In genomic region chr21:32578107-32578691, GRCh38 we compare ENCODE assay signal across 9 cellular contexts. TPM values are rescaled to one million over a fixed set of nuclear protein-coding genes. Genes with fewer than 3 reads are reported as not detected.
DNase-seq lines count a peak whose midpoint lies in the region; ATAC-seq and TF ChIP-seq lines count a peak whose summit lies in the region.
"Had no signal": no experiment of that assay in that cellular context is flagged by ENCODE, and none has a peak within 500 bp of the region (broad histone marks: within the 10 kb centered on the region; RNA-seq: fewer than 3 reads in every experiment).

No MANE protein-coding gene starts in this region.

- no peaks in the 10 kb centered on the region for H3K27me3 ChIP-seq in PC-3 (ENCODE audit: low read length)
- peaks cover 12% of the 10 kb centered on the region for H3K27me3 ChIP-seq in endodermal cell (ENCODE audit: control insufficient read depth, insufficient read depth, low read length, poor library complexity, severe bottlenecking)
- H3K27me3 ChIP-seq in upper lobe of right lung: no peaks in the 10 kb centered on the region
- H3K27me3 ChIP-seq in dorsolateral prefrontal cortex: no peaks in the 10 kb centered on the region
- H3K27me3 ChIP-seq in stomach: peaks cover 0 to 2% (median 0%) of the 10 kb centered on the region in 3 donors

- no peak overlapping the region for H3K27ac ChIP-seq in PC-3 (ENCODE audit: low read length)
- no peak overlapping the region for H3K27ac ChIP-seq in endodermal cell (ENCODE audit: low read depth, low read length)
- no peak overlapping the region for H3K27ac ChIP-seq in upper lobe of right lung
- H3K27ac ChIP-seq in dorsolateral prefrontal cortex: no peak overlapping the region
- no peak overlapping the region for H3K27ac ChIP-seq in stomach

- H3K4me1 ChIP-seq in PC-3 (ENCODE audit: insufficient read depth, low read length) (no peaks in the 10 kb centered on the region), endodermal cell (ENCODE audit: control insufficient read depth, insufficient read depth, low read length) (no peaks in the 10 kb centered on the region), upper lobe of right lung (no peaks in the 10 kb centered on the region), stomach (no peaks in the 10 kb centered on the region)

- H3K4me1 Mint-ChIP-seq in endodermal cell: no peaks in the 10 kb centered on the region

- H3K9me3 ChIP-seq in PC-3 (ENCODE audit: low read length): no peaks in the 10 kb centered on the region
- no peaks in the 10 kb centered on the region for H3K9me3 ChIP-seq in endodermal cell (ENCODE audit: control insufficient read depth, low read length)
- no peaks in the 10 kb centered on the region for H3K9me3 ChIP-seq in upper lobe of right lung
- no peaks in the 10 kb centered on the region for H3K9me3 ChIP-seq in stomach

- CTCF ChIA-PET in PC-3 (lab: Charles Lee): interaction anchor here (0.6 kb wide), 1 partner anchor 15 kb away, joined by 3 read pairs; no protein-coding TSS in a partner anchor

- no peak overlapping the region for H2AFZ ChIP-seq in PC-3 (ENCODE audit: low read length)

- H4K20me1 ChIP-seq in PC-3 (ENCODE audit: low read length): no peaks in the 10 kb centered on the region

- no peak overlapping the region for H3K27ac Mint-ChIP-seq in endodermal cell

- H3K4me3 Mint-ChIP-seq in endodermal cell: no peak overlapping the region

- peak; percentile 61 for TF ChIP-seq CTCF in PC-3 (conservative IDR thresholded peaks at IDR 0.05; ENCODE audit: low read depth, low read length)
- TF ChIP-seq CTCF in endodermal cell (conservative IDR thresholded peaks at IDR 0.05): peak; percentile 79
- TF ChIP-seq CTCF in upper lobe of right lung (IDR thresholded peaks at IDR 0.05): no peak
- no peak for TF ChIP-seq CTCF in dorsolateral prefrontal cortex (IDR thresholded peaks at IDR 0.05 in 54 of 56, conservative IDR thresholded peaks at IDR 0.05 in 2 of 56; ENCODE audit: low read depth in 1 of 56, partially characterized antibody in 56 of 56)
- TF ChIP-seq CTCF in stomach (IDR thresholded peaks at IDR 0.05): no peak

- no peaks in the 10 kb centered on the region for H3K36me3 ChIP-seq in PC-3 (ENCODE audit: low read depth, low read length)
- no peaks in the 10 kb centered on the region for H3K36me3 ChIP-seq in endodermal cell (ENCODE audit: control insufficient read depth, insufficient read depth, low read length)
- no peaks in the 10 kb centered on the region for H3K36me3 ChIP-seq in upper lobe of right lung
- H3K36me3 ChIP-seq in stomach: peaks cover 0 to 5% (median 0%) of the 10 kb centered on the region in 4 donors

- 36 to 41% methylated on average over 6 to 15 of the region's 15 CpGs for WGBS in endodermal cell (ENCODE audit: insufficient coverage in 1 of 2, insufficient read length in 1 of 2), 2 experiments
- 50 to 59% (median 52%) methylated on average over 3 to 15 of the region's 15 CpGs for WGBS in stomach, 5 donors

- no peaks in the 10 kb centered on the region for H3F3A ChIP-seq in PC-3 (ENCODE audit: low read length, unreplicated experiment)

- no peaks in the 10 kb centered on the region for H3K9me2 ChIP-seq in PC-3 (replicated peaks; ENCODE audit: low read length)

- H3K4me3 ChIP-seq in PC-3 (ENCODE audit: low read length): no peak overlapping the region
- no peak overlapping the region for H3K4me3 ChIP-seq in endodermal cell (ENCODE audit: low read length)
- H3K4me3 ChIP-seq in upper lobe of right lung: no peak overlapping the region
- H3K4me3 ChIP-seq in dorsolateral prefrontal cortex: no peak overlapping the region
- no peak overlapping the region for H3K4me3 ChIP-seq in stomach

- intact Hi-C loops in PC-3 (cut with micrococcal nuclease): no loop called here
- intact Hi-C loops in upper lobe of right lung (cut with DNase I): loop anchor here (10.0 kb wide), 1 partner anchor 173 kb away; no protein-coding TSS in a partner anchor
- intact Hi-C loops in dorsolateral prefrontal cortex (cut with DNase I): loop anchor here in 1 of 2 donors (10.0 kb wide), 1 partner anchor 303 kb away; the partner anchor contains the start of gene MIS18A
- intact Hi-C loops in stomach (cut with DNase I; ENCODE audit: low total_unique reads): no loop called here

- no peak for TF ChIP-seq POLR2A in stomach (IDR thresholded peaks at IDR 0.05)

- H3K36me3 Mint-ChIP-seq in endodermal cell (ENCODE audit: low read depth): no peaks in the 10 kb centered on the region

- H3K9ac ChIP-seq in PC-3 (ENCODE audit: low read length) (no peak overlapping the region), endodermal cell (ENCODE audit: extremely low read depth, low read length, poor library complexity, severe bottlenecking) (no peak overlapping the region)

- no peaks in the 10 kb centered on the region for H3K79me2 ChIP-seq in PC-3 (ENCODE audit: low read length)

- no TSS peak for BruUV-seq in PC-3 (replicated peaks; lab: Mats Ljungman, UMichigan)

- no peak overlapping the region for H3K4me2 ChIP-seq in PC-3 (ENCODE audit: low read length)

- no peak for TF ChIP-seq EP300 in stomach (IDR thresholded peaks at IDR 0.05)

- POLR2A ChIA-PET in PC-3 (lab: Charles Lee; ENCODE audit: unreplicated experiment): no interaction called here

- ATAC-seq in PC-3 (peak; percentile 53; the same call in 1 of the 2 replicates), upper lobe of right lung (peak; percentile 30)

- no peaks in the 10 kb centered on the region for H3K9me3 Mint-ChIP-seq in endodermal cell

- peak; percentile 39 for DNase-seq in stimulated activated CD4-positive, alpha-beta T cell treated with anti-CD3 and anti-CD28 coated beads, Interleukin-15, amount 100 ng/mL, for 24 hours
- DNase-seq in stimulated activated CD4-positive, alpha-beta T cell treated with anti-CD3 and anti-CD28 coated beads, Interleukin-2, amount 100 ng/mL, for 48 hours: no peak
- peak; percentile 26 for DNase-seq in PC-3
- DNase-seq in endodermal cell: peak; percentile 88
- DNase-seq in upper lobe of right lung: no peak
- no peak for DNase-seq in dorsolateral prefrontal cortex
- no peak for DNase-seq in NCI-H1092 treated with DMSO at 0.1 percent for 48 hours (lab: John Stamatoyannopoulos, UW)
- no peak for DNase-seq in stomach
- DNase-seq: occipital lobe had no signal

- peaks cover 5% of the 10 kb centered on the region for H3K27me3 Mint-ChIP-seq in endodermal cell (ENCODE audit: insufficient read depth)

RNA-seq across cellular contexts. Expression of gene TCP10L, which starts 7.1 kb away (rescaled TPM):
- total RNA-seq in PC-3 (2014; rRNA removed): 0.23 and 2.1 TPM in 2 replicates
- 1 to 10 TPM in 1 of 2 donors, under 1 TPM in 1; 0.95 to 1.4 TPM for total RNA-seq in endodermal cell
- polyA plus RNA-seq in endodermal cell (2013, experiment 1 of 2): 3.6 TPM
- polyA plus RNA-seq in endodermal cell (2013, experiment 2 of 2): 2.6 TPM
- 0.78 TPM for total RNA-seq in upper lobe of right lung
- total RNA-seq in dorsolateral prefrontal cortex: 10 to 100 TPM in 98 of 120 experiments, 1 to 10 TPM in 22; 5.6 to 29.8 (median 13.6) TPM
- total RNA-seq in stomach: under 1 TPM in 1 of 5 donors, not detected in 4; 0.73 TPM
- polyA plus RNA-seq in stomach: 1 to 10 TPM in 1 of 3 donors, not detected in 2; 1.3 TPM

RNA-seq across cellular contexts. Expression of gene CFAP298, which starts 34.0 kb away (rescaled TPM):
- total RNA-seq in PC-3 (2014; rRNA removed) (96.0 and 98.6 TPM in 2 replicates), endodermal cell (10 to 100 TPM; 57.3 to 62.2 TPM), upper lobe of right lung (30.7 TPM), dorsolateral prefrontal cortex (10 to 100 TPM; 25.7 to 54.3 (median 36.0) TPM), stomach (10 to 100 TPM in 3 of 5 donors, 1 to 10 TPM in 1, under 1 TPM in 1; 0.87 to 61.8 (median 16.7) TPM)
- 52.9 TPM for polyA plus RNA-seq in endodermal cell (2013, experiment 1 of 2)
- 55.5 TPM for polyA plus RNA-seq in endodermal cell (2013, experiment 2 of 2)
- polyA plus RNA-seq in stomach: 10 to 100 TPM; 39.8 to 41.1 (median 40.0) TPM

Comparison
In these comparisons a context has a peak if more than half of its experiments do, and no peak if none do; other contexts are left out.
1. DNase-seq: peak in stimulated activated CD4-positive, alpha-beta T cell treated with anti-CD3 and anti-CD28 coated beads, Interleukin-15, amount 100 ng/mL, for 24 hours (single experiment), PC-3 (single experiment) and endodermal cell (single experiment); none in stimulated activated CD4-positive, alpha-beta T cell treated with anti-CD3 and anti-CD28 coated beads, Interleukin-2, amount 100 ng/mL, for 48 hours (0 of 2), upper lobe of right lung (single experiment), dorsolateral prefrontal cortex (0 of 10), NCI-H1092 treated with DMSO at 0.1 percent for 48 hours (single experiment) and stomach (single experiment).
2. CTCF ChIP-seq: peak in PC-3 (single experiment) and endodermal cell (single experiment); none in upper lobe of right lung (single experiment), dorsolateral prefrontal cortex (0 of 56) and stomach (0 of 7).